1 cellular context compared by ENCODE assay signal in the genomic region with DNA sequence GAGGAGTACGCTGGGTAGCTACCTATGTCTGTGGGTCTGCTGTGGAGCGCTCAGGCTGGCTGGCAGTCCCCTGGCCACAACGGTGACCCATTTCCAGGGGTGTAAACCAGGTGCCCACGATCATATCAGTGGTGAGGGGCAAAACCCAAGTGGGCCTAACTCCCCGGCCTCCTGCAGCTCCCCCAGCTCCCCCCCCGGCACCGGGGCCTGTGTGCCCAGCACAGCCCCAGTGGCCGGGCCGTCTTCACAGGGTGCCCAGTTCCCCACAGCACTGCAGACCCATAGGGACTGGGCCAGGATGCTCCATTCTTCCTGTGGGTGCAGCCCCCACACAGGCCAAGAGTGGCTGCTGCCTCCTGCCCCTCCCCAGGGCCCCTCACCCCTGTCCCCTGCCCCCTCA.
TF ChIP-seq lines count a peak whose summit lies in the region.

No MANE protein-coding gene starts in this region.

TF ChIP-seq in SK-N-SH, 30 proteins besides CTCF, POLR2A, EP300 and RAD21:
- TF ChIP-seq, protein P1, sequence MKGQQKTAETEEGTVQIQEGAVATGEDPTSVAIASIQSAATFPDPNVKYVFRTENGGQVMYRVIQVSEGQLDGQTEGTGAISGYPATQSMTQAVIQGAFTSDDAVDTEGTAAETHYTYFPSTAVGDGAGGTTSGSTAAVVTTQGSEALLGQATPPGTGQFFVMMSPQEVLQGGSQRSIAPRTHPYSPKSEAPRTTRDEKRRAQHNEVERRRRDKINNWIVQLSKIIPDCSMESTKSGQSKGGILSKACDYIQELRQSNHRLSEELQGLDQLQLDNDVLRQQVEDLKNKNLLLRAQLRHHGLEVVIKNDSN (IDR thresholded peaks at IDR 0.05; ENCODE audit: borderline replicate concordance, low read depth): no peak
- no peak for TF ChIP-seq GATA2 (CRISPR knock-in tag; IDR thresholded peaks at IDR 0.05)
- TF ChIP-seq, protein P2, sequence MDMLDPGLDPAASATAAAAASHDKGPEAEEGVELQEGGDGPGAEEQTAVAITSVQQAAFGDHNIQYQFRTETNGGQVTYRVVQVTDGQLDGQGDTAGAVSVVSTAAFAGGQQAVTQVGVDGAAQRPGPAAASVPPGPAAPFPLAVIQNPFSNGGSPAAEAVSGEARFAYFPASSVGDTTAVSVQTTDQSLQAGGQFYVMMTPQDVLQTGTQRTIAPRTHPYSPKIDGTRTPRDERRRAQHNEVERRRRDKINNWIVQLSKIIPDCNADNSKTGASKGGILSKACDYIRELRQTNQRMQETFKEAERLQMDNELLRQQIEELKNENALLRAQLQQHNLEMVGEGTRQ (IDR thresholded peaks at IDR 0.05; ENCODE audit: borderline replicate concordance, low read depth, low read length): no peak
- no peak for TF ChIP-seq SIN3A (IDR thresholded peaks at IDR 0.05; ENCODE audit: borderline replicate concordance, low read depth, low read length)
- TF ChIP-seq NRF1 (IDR thresholded peaks at IDR 0.05; ENCODE audit: low read depth, low read length): no peak
- TF ChIP-seq RCOR1 (IDR thresholded peaks at IDR 0.05; ENCODE audit: low read length): no peak
- TF ChIP-seq RXRA (IDR thresholded peaks at IDR 0.05; ENCODE audit: borderline replicate concordance, low read depth): no peak
- TF ChIP-seq, protein P3, sequence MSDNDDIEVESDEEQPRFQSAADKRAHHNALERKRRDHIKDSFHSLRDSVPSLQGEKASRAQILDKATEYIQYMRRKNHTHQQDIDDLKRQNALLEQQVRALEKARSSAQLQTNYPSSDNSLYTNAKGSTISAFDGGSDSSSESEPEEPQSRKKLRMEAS (IDR thresholded peaks at IDR 0.05; ENCODE audit: low read depth): no peak
- no peak for TF ChIP-seq CHD2 (IDR thresholded peaks at IDR 0.05; ENCODE audit: low read length, partially characterized antibody)
